In genomic region chr13:80262051-80262695, GRCh38 we compare ENCODE assay signal across 13 cellular contexts.
"Had no signal": no experiment of that assay in that cellular context is flagged by ENCODE, and none has a peak within 500 bp of the region (broad histone marks: within the 10 kb centered on the region; RNA-seq: fewer than 3 reads in every experiment).

No MANE protein-coding gene starts in this region.

- H3K27ac ChIP-seq: adrenal gland, dorsolateral prefrontal cortex, esophagus muscularis mucosa, thyroid gland had no signal

- H3K27me3 ChIP-seq: adrenal gland, dorsolateral prefrontal cortex, esophagus muscularis mucosa, thyroid gland had no signal

- H3K4me3 ChIP-seq: adrenal gland, dorsolateral prefrontal cortex, esophagus muscularis mucosa, thyroid gland had no signal

- H3K36me3 ChIP-seq: adrenal gland, esophagus muscularis mucosa, thyroid gland had no signal

- H3K4me1 ChIP-seq: adrenal gland, esophagus muscularis mucosa, thyroid gland had no signal

- ATAC-seq: activated CD4-positive, alpha-beta T cell treated with anti-CD3 and anti-CD28 coated beads for 36 hours; activated CD8-positive, alpha-beta memory T cell treated with anti-CD3 and anti-CD28 coated beads, Interleukin-2, amount 10 ng/mL, durations not matched to agents 7 days and 5 days; left lobe of liver; stimulated activated naive B cell treated with anti-CD40 and anti-IgM and Interleukin-4, amounts not matched to agents 10 μg/mL and 1 μg/mL and 100 μg/mL, for 72 hours had no signal

- DNase-seq: activated CD4-positive, alpha-beta memory T cell treated with anti-CD3 and anti-CD28 coated beads for 36 hours; activated CD4-positive, alpha-beta T cell treated with anti-CD3 and anti-CD28 coated beads for 36 hours; activated CD8-positive, alpha-beta memory T cell treated with anti-CD3 and anti-CD28 coated beads, Interleukin-2, amount 10 ng/mL, durations not matched to agents 7 days and 5 days; activated naive CD4-positive, alpha-beta T cell treated with anti-CD3 and anti-CD28 coated beads, Interleukin-2, amount 50 U/mL, for 16 hours; activated T-cell treated with anti-CD3 and anti-CD28 coated beads, Interleukin-2, amount 50 U/mL, for 24 hours; adrenal gland; dorsolateral prefrontal cortex; naive B cell; stimulated activated CD4-positive, alpha-beta T cell treated with anti-CD3 and anti-CD28 coated beads, Interleukin-4, amount 100 ng/mL, for 1 hour; stimulated activated naive B cell treated with anti-CD40 and anti-IgM and Interleukin-4, amounts not matched to agents 10 μg/mL and 1 μg/mL and 100 μg/mL, for 72 hours; thyroid gland had no signal
